Comparison of ENCODE assay signal across 15 cellular contexts in the genomic region with DNA sequence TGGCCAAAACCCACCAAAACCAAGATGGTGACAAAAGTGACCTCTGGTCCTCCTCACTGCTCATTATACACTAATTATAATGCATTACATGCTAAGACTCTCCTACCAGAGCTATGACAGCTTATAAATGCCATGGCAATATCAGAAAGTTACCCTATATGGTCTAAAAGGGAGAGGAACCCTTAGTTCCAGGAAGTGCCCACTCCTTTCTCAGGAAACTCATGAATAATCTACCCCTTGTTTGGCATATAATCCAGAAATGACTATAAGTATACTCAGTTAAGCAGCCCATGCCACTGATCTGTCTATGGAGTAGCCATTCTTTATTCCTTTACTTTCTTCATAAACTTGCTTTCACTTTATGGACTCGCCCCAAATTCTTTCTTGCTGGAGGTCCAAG.
"Had no signal": no experiment of that assay in that cellular context is flagged by ENCODE, and none has a peak within 500 bp of the region (broad histone marks: within the 10 kb centered on the region; RNA-seq: fewer than 3 reads in every experiment).

No MANE protein-coding gene starts in this region.

- H3K4me3 ChIP-seq: colonic mucosa, heart left ventricle, lung, pancreas, thyroid gland had no signal

- H3K9me3 ChIP-seq: colonic mucosa, heart left ventricle, pancreas, thyroid gland had no signal

- H3K27ac Mint-ChIP-seq: naive B cell had no signal

- H3K9me3 Mint-ChIP-seq: naive B cell had no signal

- ATAC-seq: heart left ventricle, left colon, pancreas, SK-N-SH treated with all-trans-retinoic acid at 6 μM for 48 hours had no signal

- H3K27me3 ChIP-seq: colonic mucosa, pancreas, thyroid gland had no signal

- FAIRE-seq: pancreas had no signal

- H3K4me1 ChIP-seq: colonic mucosa, pancreas, thyroid gland had no signal

- DNase-seq: activated CD4-positive, CD25-positive, alpha-beta regulatory T cell treated with anti-CD3 and anti-CD28 coated beads, Interleukin-2, amount 50 U/mL, for 72 hours; activated effector memory CD4-positive, alpha-beta T cell treated with anti-CD3 and anti-CD28 coated beads, Interleukin-2, amount 50 U/mL, for 16 hours; caudate nucleus; colonic mucosa; foreskin melanocyte; heart left ventricle; left colon; midbrain; naive B cell; pancreas; stimulated activated CD4-positive, alpha-beta T cell treated with anti-CD3 and anti-CD28 coated beads, Interleukin-12 subunit alpha, Interleukin-12 subunit beta, amount 100 ng/mL, for 4 hours; stimulated activated CD8-positive, alpha-beta memory T cell treated with anti-CD3 and anti-CD28 coated beads, Interleukin-4, amount 100 ng/mL, for 48 hours; thyroid gland had no signal

- H3K27ac ChIP-seq: colonic mucosa, heart left ventricle, pancreas, thyroid gland had no signal

- H3K36me3 Mint-ChIP-seq: naive B cell had no signal

- H3K36me3 ChIP-seq: colonic mucosa, heart left ventricle, pancreas, thyroid gland had no signal
